ENCODE assay signal across 14 cellular contexts in the genomic region with DNA sequence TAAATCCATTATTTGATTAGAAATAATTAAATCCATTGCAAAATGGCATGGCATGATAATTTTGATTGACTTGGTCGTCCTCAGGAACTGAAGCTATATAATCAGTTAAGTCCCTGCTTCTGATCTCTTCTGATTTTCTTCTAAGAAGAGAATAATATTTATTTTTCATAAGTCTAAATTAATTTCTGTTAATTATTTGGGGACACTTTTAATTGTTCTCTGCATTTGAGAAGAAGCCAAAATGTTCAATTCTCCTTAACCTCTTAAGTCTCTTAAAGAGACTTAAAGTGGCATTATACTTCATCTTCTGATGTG.
DNase-seq lines count a peak whose midpoint lies in the region; ATAC-seq and TF ChIP-seq lines count a peak whose summit lies in the region.
"Had no signal": no experiment of that assay in that cellular context is flagged by ENCODE, and none has a peak within 500 bp of the region (broad histone marks: within the 10 kb centered on the region; RNA-seq: fewer than 3 reads in every experiment).

No MANE protein-coding gene starts in this region.

- H3K9me3 ChIP-seq in mammary epithelial cell (replicated peaks; ENCODE audit: insufficient read depth, low read length) (no peaks in the 10 kb centered on the region), ascending aorta (no peaks in the 10 kb centered on the region), mesenchymal stem cell (ENCODE audit: control insufficient read depth, low read length) (no peaks in the 10 kb centered on the region), transverse colon (no peaks in the 10 kb centered on the region)

- intact Hi-C loops in MCF 10A (cut with micrococcal nuclease), result no loop called here
- intact Hi-C loops in mammary epithelial cell (cut with micrococcal nuclease), result loop anchor here (5.0 kb wide), 1 partner anchor 125 kb away; no protein-coding TSS in a partner anchor
- intact Hi-C loops in ascending aorta (cut with DNase I), result loop anchor here (5.0 kb wide), 1 partner anchor 80 kb away; a partner anchor contains a TSS
- intact Hi-C loops in transverse colon (cut with DNase I; ENCODE audit: low total_unique reads), result loop anchor here (1.0 kb wide), 1 partner anchor 217 kb away; no protein-coding TSS in a partner anchor

- H2BK120ac ChIP-seq in mesenchymal stem cell (ENCODE audit: low read depth, low read length), result no peak overlapping the region

- no peak for TF ChIP-seq CTCF in MCF 10A (IDR thresholded peaks at IDR 0.05; ENCODE audit: unreplicated experiment)
- no peak for TF ChIP-seq CTCF in mammary epithelial cell (conservative IDR thresholded peaks at IDR 0.05 in 1 of 2, IDR thresholded peaks at IDR 0.05 in 1 of 2; ENCODE audit: extremely low read depth in 1 of 2, insufficient read depth in 1 of 2, low read depth in 1 of 2, low read length in 2 of 2)
- no peak for TF ChIP-seq CTCF in ascending aorta (IDR thresholded peaks at IDR 0.05)
- TF ChIP-seq CTCF in transverse colon (IDR thresholded peaks at IDR 0.05), result peak in 1 of 5 experiments; percentile 16

- BruUV-seq in MCF 10A (replicated peaks; lab: Mats Ljungman, UMichigan) (no TSS peak), mammary epithelial cell (replicated peaks; lab: Mats Ljungman, UMichigan) (no TSS peak)

- no peaks in the 10 kb centered on the region for H3K27me3 ChIP-seq in mammary epithelial cell (ENCODE audit: insufficient read depth, low read length)
- no peaks in the 10 kb centered on the region for H3K27me3 ChIP-seq in ascending aorta
- no peaks in the 10 kb centered on the region for H3K27me3 ChIP-seq in mesenchymal stem cell (ENCODE audit: control insufficient read depth in 1 of 2, insufficient read depth in 1 of 2, low read length in 2 of 2)
- no peaks in the 10 kb centered on the region for H3K27me3 ChIP-seq in transverse colon
- H3K27me3 ChIP-seq: neural progenitor cell had no signal

- no peaks in the 10 kb centered on the region for H4K20me1 ChIP-seq in mammary epithelial cell (ENCODE audit: insufficient read depth, low read length)

- POLR2A ChIA-PET in MCF 10A (lab: Yijun Ruan, JAX), result interaction anchor here (0.6 to 4.4 kb wide), 18 partner anchors 32 to 380 kb away, joined by 3 to 37 read pairs (median 4); a partner anchor contains a TSS

- DNase-seq in MCF 10A (ENCODE audit: unreplicated experiment) (no peak), mammary epithelial cell (no peak), ascending aorta (ENCODE audit: low spot score in 2 of 2) (no peak), mesenchymal stem cell (no peak), transverse colon (no peak), NCI-H510A (lab: John Stamatoyannopoulos, UW) (no peak)
- DNase-seq: activated CD4-positive, alpha-beta T cell treated with anti-CD3 and anti-CD28 coated beads for 48 hours; activated gamma-delta T cell; GOT3; immature natural killer cell; NK-92 treated with Interleukin-12 subunit alpha and Interleukin-12 subunit beta, amount 100 ng/mL, for 24 hours had no signal

- no peak overlapping the region for H2AK5ac ChIP-seq in mesenchymal stem cell (ENCODE audit: low read length, severe bottlenecking)

- TF ChIP-seq EP300 in transverse colon (IDR thresholded peaks at IDR 0.05; ENCODE audit: low read depth), result no peak

- TF ChIP-seq POLR2A in transverse colon (IDR thresholded peaks at IDR 0.05), result no peak

- no peak overlapping the region for H3K4ac ChIP-seq in mesenchymal stem cell (ENCODE audit: low read depth in 1 of 2, low read length in 2 of 2)

- peaks cover 16% of the 10 kb centered on the region for H3K4me1 Mint-ChIP-seq in MCF 10A (ENCODE audit: insufficient read depth, unreplicated experiment)

- H3K4me3 Mint-ChIP-seq in MCF 10A (ENCODE audit: unreplicated experiment), result no peak overlapping the region
- H3K4me3 Mint-ChIP-seq: neural progenitor cell had no signal

- no peak overlapping the region for H3K23ac ChIP-seq in mesenchymal stem cell (ENCODE audit: low read length in 2 of 2)

- no peak overlapping the region for H4K91ac ChIP-seq in mesenchymal stem cell (ENCODE audit: low read length)

- no peak overlapping the region for H2BK5ac ChIP-seq in mesenchymal stem cell (ENCODE audit: low read depth, low read length, poor library complexity, severe bottlenecking)

- H3K36me3 Mint-ChIP-seq in MCF 10A (ENCODE audit: insufficient read depth, unreplicated experiment), result no peaks in the 10 kb centered on the region
- H3K36me3 Mint-ChIP-seq: immature natural killer cell, neural progenitor cell had no signal

- H3K9ac ChIP-seq in mammary epithelial cell (ENCODE audit: insufficient read depth, low read length) (no peak overlapping the region), mesenchymal stem cell (ENCODE audit: low read length) (peak overlapping the region; percentile 58)
- H3K9ac ChIP-seq: neural progenitor cell had no signal

- CTCF ChIA-PET in MCF 10A (lab: Yijun Ruan, JAX) (interaction anchor here (0.8 to 8.3 kb wide), 53 partner anchors 10 to 454 kb away, joined by 3 to 205 read pairs (median 7); a partner anchor contains a TSS), mammary epithelial cell (lab: Charles Lee; ENCODE audit: low non-redundant PET) (interaction anchor here (0.6 to 0.7 kb wide), 2 partner anchors 83 to 336 kb away, joined by 3 to 4 read pairs; no protein-coding TSS in a partner anchor)

- H3K4me1 ChIP-seq in mammary epithelial cell (ENCODE audit: insufficient read depth, low read length) (peaks cover 16% of the 10 kb centered on the region), ascending aorta (peaks cover 0 to 6% of the 10 kb centered on the region in 2 donors), mesenchymal stem cell (ENCODE audit: control insufficient read depth, insufficient read depth, low read depth, low read length) (peaks cover 11% of the 10 kb centered on the region), transverse colon (peaks cover 13 to 45% (median 20%) of the 10 kb centered on the region in 4 donors)

- peaks cover 10% of the 10 kb centered on the region for H3K27me3 Mint-ChIP-seq in MCF 10A (ENCODE audit: insufficient read depth, unreplicated experiment)

- dilution Hi-C loops in mammary epithelial cell (cut with HindIII; ENCODE audit: low sequenced_read_pairs), result no loop called here

- H3K36me3 ChIP-seq in mammary epithelial cell (ENCODE audit: insufficient read depth, low read length) (no peaks in the 10 kb centered on the region), ascending aorta (no peaks in the 10 kb centered on the region), mesenchymal stem cell (ENCODE audit: control insufficient read depth in 1 of 2, insufficient read depth in 2 of 2, low read depth in 1 of 2, low read length in 2 of 2) (no peaks in the 10 kb centered on the region), transverse colon (no peaks in the 10 kb centered on the region)
- H3K36me3 ChIP-seq: neural progenitor cell had no signal

- H3K79me1 ChIP-seq in mesenchymal stem cell (replicated peaks; ENCODE audit: low read length, poor library complexity, severe bottlenecking), result no peaks in the 10 kb centered on the region

- no peak overlapping the region for H2BK15ac ChIP-seq in mesenchymal stem cell (ENCODE audit: low read depth, poor library complexity, severe bottlenecking)

- no peak overlapping the region for H3K14ac ChIP-seq in mesenchymal stem cell (ENCODE audit: low read length in 2 of 2)

- H3K27ac Mint-ChIP-seq in MCF 10A (ENCODE audit: low read depth, unreplicated experiment), result peak overlapping the region; percentile 53
- H3K27ac Mint-ChIP-seq: immature natural killer cell, neural progenitor cell had no signal

- H3K18ac ChIP-seq in mesenchymal stem cell (ENCODE audit: low read depth in 1 of 2, low read length in 2 of 2), result no peak overlapping the region

- ATAC-seq in HG03159 (IDR thresholded peaks at IDR 0.05; ENCODE audit: unreplicated experiment) (no peak), HG03342 (IDR thresholded peaks at IDR 0.05; ENCODE audit: unreplicated experiment) (no peak)

- no peak overlapping the region for H4K8ac ChIP-seq in mesenchymal stem cell (ENCODE audit: low read length)

- H3K27ac ChIP-seq in mammary epithelial cell (ENCODE audit: insufficient read depth, low read depth, low read length) (no peak overlapping the region), ascending aorta (no peak overlapping the region), mesenchymal stem cell (ENCODE audit: low read length, poor library complexity, severe bottlenecking) (no peak overlapping the region), transverse colon (peak overlapping the region; percentile 31 to 66 (median 58))
- H3K27ac ChIP-seq: neural progenitor cell had no signal

- no peak overlapping the region for H3K4me3 ChIP-seq in mammary epithelial cell (replicated peaks in 1 of 3; ENCODE audit: insufficient read depth in 1 of 3, low read depth in 2 of 3, low read length in 3 of 3)
- H3K4me3 ChIP-seq in ascending aorta, result peak overlapping the region; percentile 25 to 33
- H3K4me3 ChIP-seq in mesenchymal stem cell (ENCODE audit: insufficient read depth in 1 of 2, low read depth in 1 of 2, low read length in 2 of 2), result no peak overlapping the region
- peak overlapping the region in 1 of 4 donors; percentile 19 for H3K4me3 ChIP-seq in transverse colon
- H3K4me3 ChIP-seq: neural progenitor cell had no signal

- H2AFZ ChIP-seq in mammary epithelial cell (ENCODE audit: low read depth, low read length) (no peak overlapping the region), mesenchymal stem cell (ENCODE audit: low read depth, low read length) (no peak overlapping the region)
- H2AFZ ChIP-seq: neural progenitor cell had no signal

- no peak overlapping the region for H2BK12ac ChIP-seq in mesenchymal stem cell (ENCODE audit: low read length in 2 of 2)

- H3K9me3 Mint-ChIP-seq in MCF 10A (ENCODE audit: unreplicated experiment), result no peaks in the 10 kb centered on the region
- H3K9me3 Mint-ChIP-seq: immature natural killer cell, neural progenitor cell had no signal

- H3K79me2 ChIP-seq in mammary epithelial cell (ENCODE audit: insufficient read depth, low read length), result no peaks in the 10 kb centered on the region

- 6% methylated on average over 1 of the region's 1 CpG for WGBS in mammary epithelial cell (ENCODE audit: low coverage, missing lambda C conversion rate)
- no CpG with 5 or more reads among the region's 1 CpG for WGBS in mesenchymal stem cell
- 7 to 9% methylated on average over 1 of the region's 1 CpG for WGBS in transverse colon (ENCODE audit: low coverage in 1 of 2), 2 donors

- H3K4me2 ChIP-seq in mammary epithelial cell (ENCODE audit: insufficient read depth, low read depth, low read length) (no peak overlapping the region), mesenchymal stem cell (ENCODE audit: low read length, poor library complexity, severe bottlenecking) (no peak overlapping the region)
- H3K4me2 ChIP-seq: neural progenitor cell had no signal

- in situ Hi-C loops in mammary epithelial cell (cut with MboI; ENCODE audit: low sequenced_read_pairs in 2 of 2) (loop anchor here (5.0 kb wide), 3 partner anchors 80 to 215 kb away; a partner anchor contains a TSS), transverse colon (cut with MboI; ENCODE audit: low pct_ligation_motif_present in 1 of 4, low pct_unique_long_range_greater_than_20kb in 1 of 4, low sequenced_read_pairs in 3 of 4) (loop anchor here (5.0 to 25.0 kb wide), 6 partner anchors 213 to 417 kb away; no protein-coding TSS in a partner anchor)

Comparison
In these comparisons a context has a peak if more than half of its experiments do, and no peak if none do; other contexts are left out.
1. H3K27ac ChIP-seq: peak in transverse colon (4 of 4); none in mammary epithelial cell (single experiment), ascending aorta (0 of 2) and mesenchymal stem cell (single experiment).
2. H3K4me3 ChIP-seq: peak in ascending aorta (2 of 2); none in mammary epithelial cell (0 of 3) and mesenchymal stem cell (0 of 2).